Comparison of ENCODE assay signal across 11 cellular contexts in genomic region chr2:36858551-36859365, GRCh38.
A peak's percentile ranks its signal among the peaks of the same experiment; 100 is the strongest.
DNase-seq lines count a peak whose midpoint lies in the region; ATAC-seq, FAIRE-seq and TF ChIP-seq lines count a peak whose summit lies in the region.
"Had no signal": no experiment of that assay in that cellular context is flagged by ENCODE, and none has a peak within 500 bp of the region (broad histone marks: within the 10 kb centered on the region; RNA-seq: fewer than 3 reads in every experiment).

No MANE protein-coding gene starts in this region.

- no peak overlapping the region for H3K4me3 Mint-ChIP-seq in activated B cell treated with CpG ODN at 0.5 μM for 24 hours

- TF ChIP-seq CTCF in activated B cell treated with CpG ODN at 0.5 μM for 24 hours (IDR thresholded peaks at IDR 0.05) = no peak
- TF ChIP-seq CTCF in GM13976 (IDR thresholded peaks at IDR 0.05; ENCODE audit: borderline replicate concordance, control extremely low read depth, extremely low read depth, insufficient read depth, missing control alignments) = no peak
- no peak for TF ChIP-seq CTCF in ovary (IDR thresholded peaks at IDR 0.05)

- no peak overlapping the region for H3K27ac ChIP-seq in ovary
- H3K27ac ChIP-seq: thoracic aorta had no signal

- H3K4me1 Mint-ChIP-seq in activated B cell treated with CpG ODN at 0.5 μM for 24 hours = no peaks in the 10 kb centered on the region

- no peaks in the 10 kb centered on the region for H3K27me3 Mint-ChIP-seq in activated B cell treated with CpG ODN at 0.5 μM for 24 hours

- peaks cover 8% of the 10 kb centered on the region for H3K9me3 Mint-ChIP-seq in activated B cell treated with CpG ODN at 0.5 μM for 24 hours

- no peaks in the 10 kb centered on the region for H3K27me3 ChIP-seq in ovary

- H3K9me3 ChIP-seq in ovary = no peaks in the 10 kb centered on the region
- H3K9me3 ChIP-seq: thoracic aorta had no signal

- FAIRE-seq in GM19239 (lab: Jason Lieb, UNC) = peak; percentile 79

- peaks cover 76% of the 10 kb centered on the region for H3K36me3 Mint-ChIP-seq in activated B cell treated with CpG ODN at 0.5 μM for 24 hours (ENCODE audit: low read depth)

- TF ChIP-seq POLR2A in ovary (IDR thresholded peaks at IDR 0.05) = no peak

- intact Hi-C loops in activated B cell treated with CpG ODN at 0.5 μM for 24 hours (cut with micrococcal nuclease) (no loop called here), ovary (cut with DNase I) (no loop called here)

- in situ Hi-C loops in GM13976 (cut with MboI; ENCODE audit: low sequenced_read_pairs, unreplicated experiment) = no loop called here

- CTCF ChIA-PET in activated B cell treated with CpG ODN at 0.5 μM for 24 hours (lab: Charles Lee) = no interaction called here

- H3K4me3 ChIP-seq in ovary = no peak overlapping the region
- H3K4me3 ChIP-seq: thoracic aorta had no signal

- H3K36me3 ChIP-seq in ovary = no peaks in the 10 kb centered on the region

- H3K4me1 ChIP-seq in ovary (ENCODE audit: insufficient read depth) = no peaks in the 10 kb centered on the region

- TF ChIP-seq EP300 in ovary (IDR thresholded peaks at IDR 0.05) = no peak

- ATAC-seq in HG02759 (IDR thresholded peaks at IDR 0.05; ENCODE audit: unreplicated experiment) (peak; percentile 68), activated B cell treated with CpG ODN at 0.5 μM for 24 hours (ENCODE audit: low read depth) (no peak)

- POLR2A ChIA-PET in activated B cell treated with CpG ODN at 0.5 μM for 24 hours (lab: Charles Lee) = no interaction called here

- DNase-seq in GM19239 (ENCODE audit: insufficient read length, low spot score) (peak; percentile 6), activated B cell treated with CpG ODN at 0.5 μM for 24 hours (no peak), renal cortical epithelial cell (ENCODE audit: low read depth) (peak; percentile 48), GM13976 (ENCODE audit: low spot score) (no peak), ovary (no peak), NCI-H1436 treated with DMSO at 0.1 percent for 48 hours (lab: John Stamatoyannopoulos, UW) (no peak)
- DNase-seq: cerebellar nuclear complex, glutamatergic neuron, SIG-M5 had no signal

- peak overlapping the region; percentile 9 for H3K27ac Mint-ChIP-seq in activated B cell treated with CpG ODN at 0.5 μM for 24 hours

Comparison
In these comparisons a context has a peak if more than half of its experiments do, and no peak if none do; other contexts are left out.
1. DNase-seq: peak in GM19239 (single experiment) and renal cortical epithelial cell (single experiment); none in activated B cell treated with CpG ODN at 0.5 μM for 24 hours (single experiment), GM13976 (single experiment), ovary (0 of 5) and NCI-H1436 treated with DMSO at 0.1 percent for 48 hours (single experiment).